1 cellular context compared by ENCODE assay signal in the genomic region with DNA sequence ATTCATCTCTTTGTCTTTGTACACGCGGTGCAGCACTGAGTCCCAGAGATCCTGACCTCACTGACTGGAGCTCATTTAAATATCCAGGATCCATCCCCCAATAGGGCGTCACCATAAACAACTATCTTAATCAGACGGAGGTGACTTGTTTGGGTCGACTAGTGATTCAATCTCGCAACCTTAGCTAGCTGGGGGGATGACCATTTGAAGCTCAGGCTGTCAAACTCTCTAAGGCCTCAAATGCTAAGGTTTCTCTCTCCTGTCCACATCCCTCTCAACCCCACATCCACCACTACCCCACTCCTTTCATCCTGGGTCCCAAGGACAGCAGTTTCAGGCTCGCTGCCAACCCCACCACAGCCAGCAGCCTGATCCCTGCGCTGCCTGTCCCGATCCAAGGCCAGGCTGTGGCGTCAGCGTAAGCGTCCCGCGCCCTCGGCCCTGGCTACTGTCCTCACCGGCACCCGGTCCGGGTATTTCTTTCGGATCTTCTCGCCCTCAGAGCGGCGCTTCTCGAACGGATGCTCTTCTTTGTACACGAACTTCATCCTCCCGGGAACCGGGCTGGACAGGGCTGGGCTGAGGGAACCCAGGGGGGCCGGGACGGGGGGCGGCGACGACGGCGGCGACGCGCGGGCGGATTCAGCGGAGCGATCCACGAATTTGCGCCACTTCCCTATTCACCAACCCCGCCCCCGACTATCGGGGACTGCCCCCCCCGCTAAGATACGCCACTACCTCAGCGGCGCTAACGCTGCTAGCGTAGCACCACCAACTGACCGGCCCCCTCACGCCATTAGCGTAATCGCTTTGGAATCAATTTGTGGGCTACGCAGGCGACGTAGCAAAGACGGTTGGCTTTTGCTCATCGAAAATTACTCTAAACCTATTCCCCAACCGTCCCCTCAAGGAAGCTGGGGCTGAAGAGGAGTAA.
TF ChIP-seq lines count a peak whose summit lies in the region.

GABARAP (minus strand) TSS at position 667 of the 934 bp plus-strand sequence; CDS start at position 548, 119 bp downstream.

TF ChIP-seq in HCT116, 20 proteins besides CTCF, POLR2A, EP300 and RAD21 (continued from another document):
- TF ChIP-seq ZBTB33 (IDR thresholded peaks at IDR 0.05; ENCODE audit: extremely low read depth, insufficient replicate concordance, low read length) (no peak), CEBPB (IDR thresholded peaks at IDR 0.05; ENCODE audit: low read depth) (no peak), TCF7L2 (IDR thresholded peaks at IDR 0.05; ENCODE audit: borderline replicate concordance, extremely low read depth, insufficient read depth, insufficient read length) (peak; percentile 32), SIN3A (IDR thresholded peaks at IDR 0.05; ENCODE audit: low read depth) (no peak), JUND (IDR thresholded peaks at IDR 0.05) (no peak), EGR1 (IDR thresholded peaks at IDR 0.05; ENCODE audit: low read depth) (peak; percentile 71), SP1 (IDR thresholded peaks at IDR 0.05; ENCODE audit: low read depth) (peak; percentile 39; the same call in 1 of the 2 replicates), ZFX (IDR thresholded peaks at IDR 0.05) (peak; percentile 55), EZH2phosphoT487 (IDR thresholded peaks at IDR 0.05; ENCODE audit: borderline replicate concordance) (no peak), POLR2AphosphoS5 (IDR thresholded peaks at IDR 0.05; ENCODE audit: low read depth, low read length) (no peak; the same call in none of the 2 replicates)
